9 cellular contexts compared by ENCODE assay signal in the genomic region with DNA sequence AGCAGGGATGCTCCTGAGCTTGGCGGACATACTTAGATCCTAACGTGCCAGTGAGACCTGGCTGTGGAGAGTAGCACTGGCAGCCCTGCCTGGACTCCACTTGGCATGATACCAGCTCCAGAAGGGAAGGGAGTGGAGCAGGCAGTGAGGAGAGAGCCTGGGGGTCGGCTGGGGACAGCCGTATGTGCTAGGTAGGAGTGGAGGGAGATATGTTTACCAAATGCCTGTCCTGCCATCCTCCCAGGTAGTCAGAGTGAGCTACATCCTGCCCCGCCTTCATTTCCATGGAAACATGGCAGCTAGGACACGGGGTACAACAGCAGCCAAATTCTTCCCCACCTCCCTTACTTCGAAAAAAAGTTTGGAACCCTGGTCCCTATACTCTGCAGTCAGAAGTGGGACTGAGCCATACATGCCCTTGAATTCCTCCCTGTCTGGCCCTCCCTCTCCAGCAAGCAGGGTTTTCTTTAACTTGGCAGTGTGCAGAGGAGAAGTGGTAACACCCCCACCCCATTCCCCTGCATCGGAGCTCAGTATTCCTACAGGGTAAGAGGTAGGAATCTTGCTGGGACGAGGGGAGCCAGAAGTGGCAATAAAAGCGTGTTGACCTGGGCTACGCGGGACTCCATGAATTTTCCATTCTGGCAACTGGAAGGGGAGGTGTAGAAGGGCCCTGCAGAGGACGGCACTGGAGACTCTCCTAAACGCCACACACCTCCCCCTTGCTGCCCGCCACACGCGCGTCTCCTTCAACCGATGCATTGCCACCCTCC. TPM values are rescaled to one million over a fixed set of nuclear protein-coding genes. Genes with fewer than 3 reads are reported as not detected.
DNase-seq lines count a peak whose midpoint lies in the region; ATAC-seq and TF ChIP-seq lines count a peak whose summit lies in the region.
"Had no signal": no experiment of that assay in that cellular context is flagged by ENCODE, and none has a peak within 500 bp of the region (broad histone marks: within the 10 kb centered on the region; RNA-seq: fewer than 3 reads in every experiment).

No MANE protein-coding gene starts in this region.

- H3K27me3 ChIP-seq in mammary epithelial cell (ENCODE audit: insufficient read depth, low read length) (no peaks in the 10 kb centered on the region), left lung (peaks cover 21 to 90% of the 10 kb centered on the region in 2 donors), tibial artery (peaks cover 0 to 3% of the 10 kb centered on the region in 2 donors)

- ATAC-seq in left lung (peak; percentile 14), GM21390 (IDR thresholded peaks at IDR 0.05; ENCODE audit: unreplicated experiment) (no peak)
- ATAC-seq: HepG2 had no signal

- H3K9me3 ChIP-seq in mammary epithelial cell (replicated peaks; ENCODE audit: insufficient read depth, low read length) (no peaks in the 10 kb centered on the region), left lung (no peaks in the 10 kb centered on the region), tibial artery (no peaks in the 10 kb centered on the region)

- H3K4me3 ChIP-seq in mammary epithelial cell (replicated peaks in 1 of 3; ENCODE audit: insufficient read depth in 1 of 3, low read depth in 2 of 3, low read length in 3 of 3) (no peak overlapping the region), left lung (no peak overlapping the region), tibial artery (peak overlapping the region; percentile 51 to 58)

- CTCF ChIA-PET in mammary epithelial cell (lab: Charles Lee; ENCODE audit: low non-redundant PET) = no interaction called here

- DNase-seq in activated T-cell treated with anti-CD3 and anti-CD28 coated beads, Interleukin-2, amount 50 U/mL, for 24 hours = no peak
- DNase-seq in activated T-cell treated with anti-CD3 and anti-CD28 coated beads, Interleukin-2, amount 50 U/mL, for 48 hours = no peak
- DNase-seq in mammary epithelial cell (no peak), left lung (no peak), tibial artery (no peak), Ammon's horn (ENCODE audit: low spot score) (no peak), middle frontal gyrus (ENCODE audit: extremely low spot score, low spot score) (no peak)

- TF ChIP-seq CTCF in mammary epithelial cell (conservative IDR thresholded peaks at IDR 0.05 in 1 of 2, IDR thresholded peaks at IDR 0.05 in 1 of 2; ENCODE audit: extremely low read depth in 1 of 2, insufficient read depth in 1 of 2, low read depth in 1 of 2, low read length in 2 of 2) = no peak
- no peak for TF ChIP-seq CTCF in left lung (IDR thresholded peaks at IDR 0.05)
- no peak for TF ChIP-seq CTCF in tibial artery (IDR thresholded peaks at IDR 0.05)

- H3K36me3 ChIP-seq in mammary epithelial cell (ENCODE audit: insufficient read depth, low read length) (no peaks in the 10 kb centered on the region), left lung (no peaks in the 10 kb centered on the region), tibial artery (no peaks in the 10 kb centered on the region)

- H3K9me3 Mint-ChIP-seq in activated T-cell treated with anti-CD3 and anti-CD28 coated beads, Interleukin-2, amount 50 U/mL, for 24 hours = no peaks in the 10 kb centered on the region

- WGBS in mammary epithelial cell (ENCODE audit: low coverage, missing lambda C conversion rate) = 49% methylated on average over 16 of the region's 19 CpGs

- peaks cover 15% of the 10 kb centered on the region for H3K27me3 Mint-ChIP-seq in activated T-cell treated with anti-CD3 and anti-CD28 coated beads, Interleukin-2, amount 50 U/mL, for 24 hours

- no peaks in the 10 kb centered on the region for H3K36me3 Mint-ChIP-seq in activated T-cell treated with anti-CD3 and anti-CD28 coated beads, Interleukin-2, amount 50 U/mL, for 24 hours (ENCODE audit: low read depth)

- H3K4me1 ChIP-seq in mammary epithelial cell (ENCODE audit: insufficient read depth, low read length) = peaks cover 12% of the 10 kb centered on the region
- H3K4me1 ChIP-seq in left lung = peaks cover 7 to 19% of the 10 kb centered on the region in 2 donors
- peaks cover 0 to 22% (median 15%) of the 10 kb centered on the region in 4 donors for H3K4me1 ChIP-seq in tibial artery

- peak overlapping the region; percentile 42 for H3K4me3 Mint-ChIP-seq in activated T-cell treated with anti-CD3 and anti-CD28 coated beads, Interleukin-2, amount 50 U/mL, for 24 hours

- H3K27ac Mint-ChIP-seq in activated T-cell treated with anti-CD3 and anti-CD28 coated beads, Interleukin-2, amount 50 U/mL, for 24 hours = peak overlapping the region; percentile 15

- H2AFZ ChIP-seq in mammary epithelial cell (ENCODE audit: low read depth, low read length) = peak overlapping the region; percentile 77

- dilution Hi-C loops in mammary epithelial cell (cut with HindIII; ENCODE audit: low sequenced_read_pairs) = loop anchor here (5.0 kb wide), 1 partner anchor 44 kb away; no protein-coding TSS in a partner anchor

- BruUV-seq in mammary epithelial cell (replicated peaks; lab: Mats Ljungman, UMichigan) = no TSS peak

- intact Hi-C loops in mammary epithelial cell (cut with micrococcal nuclease) (no loop called here), left lung (cut with DNase I) (no loop called here), tibial artery (cut with DNase I; ENCODE audit: low total_unique reads) (no loop called here)

- H3K27ac ChIP-seq in mammary epithelial cell (ENCODE audit: insufficient read depth, low read depth, low read length) (no peak overlapping the region), left lung (no peak overlapping the region), tibial artery (peak overlapping the region in 1 of 2 donors; percentile 40)

- no peak overlapping the region for H3K4me2 ChIP-seq in mammary epithelial cell (ENCODE audit: insufficient read depth, low read depth, low read length)

- H3K79me2 ChIP-seq in mammary epithelial cell (ENCODE audit: insufficient read depth, low read length) = no peaks in the 10 kb centered on the region

- in situ Hi-C loops in mammary epithelial cell (cut with MboI; ENCODE audit: low sequenced_read_pairs in 2 of 2) = no loop called here

- peaks cover 18% of the 10 kb centered on the region for H3K4me1 Mint-ChIP-seq in activated T-cell treated with anti-CD3 and anti-CD28 coated beads, Interleukin-2, amount 50 U/mL, for 24 hours (ENCODE audit: low read depth)

- H4K20me1 ChIP-seq in mammary epithelial cell (ENCODE audit: insufficient read depth, low read length) = no peaks in the 10 kb centered on the region

- H3K9ac ChIP-seq in mammary epithelial cell (ENCODE audit: insufficient read depth, low read length) = no peak overlapping the region

RNA-seq across cellular contexts. Expression of a gene that starts 20.0 kb away (rescaled TPM):
- total RNA-seq in mammary epithelial cell (10 to 100 TPM; 10.4 to 15.2 TPM), left lung (10 to 100 TPM in 1 of 2 donors, 1 to 10 TPM in 1; 5.1 to 14.7 TPM)
- polyA plus RNA-seq in mammary epithelial cell = 6.9 TPM
- 44.1 TPM for polyA minus RNA-seq in mammary epithelial cell

RNA-seq across cellular contexts. Expression of a gene that starts 23.9 kb away (rescaled TPM):
- 1 to 10 TPM; 1.7 to 1.8 TPM for total RNA-seq in mammary epithelial cell
- polyA plus RNA-seq in mammary epithelial cell = 4.8 TPM
- polyA minus RNA-seq in mammary epithelial cell = 7.2 TPM
- total RNA-seq in left lung = 1 to 10 TPM; 2.3 to 4.5 TPM

RNA-seq across cellular contexts. Expression of a gene that starts 56.4 kb away (rescaled TPM):
- total RNA-seq in mammary epithelial cell (10 to 100 TPM; 19.3 to 26.6 TPM), left lung (100 to 1,000 TPM in 1 of 2 donors, 10 to 100 TPM in 1; 61.6 to 219 TPM)
- 13.6 TPM for polyA plus RNA-seq in mammary epithelial cell
- 79.8 TPM for polyA minus RNA-seq in mammary epithelial cell

Comparison
In these comparisons a context has a peak if more than half of its experiments do, and no peak if none do; other contexts are left out.
1. H3K4me3 ChIP-seq: peak in tibial artery (2 of 2); none in mammary epithelial cell (0 of 3) and left lung (0 of 2).